17 cellular contexts compared by ENCODE assay signal in genomic region chr11:109241988-109242387, GRCh38.
DNase-seq lines count a peak whose midpoint lies in the region; ATAC-seq, FAIRE-seq and TF ChIP-seq lines count a peak whose summit lies in the region.
"Had no signal": no experiment of that assay in that cellular context is flagged by ENCODE, and none has a peak within 500 bp of the region (broad histone marks: within the 10 kb centered on the region; RNA-seq: fewer than 3 reads in every experiment).

No MANE protein-coding gene starts in this region.

- in situ Hi-C loops in IMR-90 (cut with MboI; ENCODE audit: low sequenced_read_pairs): no loop called here

- no peak overlapping the region for H4K5ac ChIP-seq in IMR-90 (ENCODE audit: low read depth, low read length)

- intact Hi-C loops in IMR-90 (cut with micrococcal nuclease): no loop called here

- H3K9ac ChIP-seq in IMR-90 (ENCODE audit: low read depth, low read length) (no peak overlapping the region), astrocyte (ENCODE audit: low read length) (no peak overlapping the region)

- TF ChIP-seq CTCF in IMR-90 (conservative IDR thresholded peaks at IDR 0.05; ENCODE audit: low read depth, low read length) (no peak), astrocyte (IDR thresholded peaks at IDR 0.05; ENCODE audit: insufficient read depth, low read depth, low read length) (no peak), foreskin keratinocyte (conservative IDR thresholded peaks at IDR 0.05) (no peak)

- no peak overlapping the region for H3K14ac ChIP-seq in IMR-90 (replicated peaks; ENCODE audit: low read depth, low read length)

- H3K27ac Mint-ChIP-seq in astrocyte (ENCODE audit: unreplicated experiment): no peak overlapping the region
- no peak overlapping the region for H3K27ac Mint-ChIP-seq in activated naive CD4-positive, alpha-beta T cell treated with anti-CD3 and anti-CD28 coated beads, Interleukin-2, amount 10 ng/mL, durations not matched to agents 7 days and 5 days

- H2AK9ac ChIP-seq in IMR-90 (replicated peaks; ENCODE audit: low read depth, low read length, poor library complexity): no peak overlapping the region

- H3K27me3 Mint-ChIP-seq in astrocyte (ENCODE audit: low read depth, unreplicated experiment): no peaks in the 10 kb centered on the region
- no peaks in the 10 kb centered on the region for H3K27me3 Mint-ChIP-seq in activated naive CD4-positive, alpha-beta T cell treated with anti-CD3 and anti-CD28 coated beads, Interleukin-2, amount 10 ng/mL, durations not matched to agents 7 days and 5 days

- H4K20me1 ChIP-seq in IMR-90 (ENCODE audit: insufficient read depth, low read length) (no peaks in the 10 kb centered on the region), astrocyte (ENCODE audit: insufficient read depth, low read length) (no peaks in the 10 kb centered on the region)

- no peaks in the 10 kb centered on the region for H3K79me1 ChIP-seq in IMR-90 (ENCODE audit: low read depth in 1 of 2, low read length in 2 of 2)

- no peak overlapping the region; the same call in 1 of the 2 replicates for H3K18ac ChIP-seq in IMR-90 (ENCODE audit: low read depth, low read length)

- no peak overlapping the region for H3K23ac ChIP-seq in IMR-90 (ENCODE audit: low read depth, low read length)

- H3K56ac ChIP-seq in IMR-90 (ENCODE audit: extremely low read depth, insufficient read depth, low read length): no peak overlapping the region

- DNase-seq in IMR-90: no peak
- no peak for DNase-seq in astrocyte (ENCODE audit: low read depth)
- DNase-seq in foreskin keratinocyte: peak; percentile 85 to 94
- DNase-seq in skeletal muscle cell (ENCODE audit: low read depth): peak; percentile 15
- no peak for DNase-seq in DMS53 (lab: John Stamatoyannopoulos, UW)
- no peak for DNase-seq in activated naive CD4-positive, alpha-beta T cell treated with anti-CD3 and anti-CD28 coated beads, Interleukin-2, amount 10 ng/mL, durations not matched to agents 7 days and 5 days
- no peak for DNase-seq in NCI-H2029 (lab: John Stamatoyannopoulos, UW)
- DNase-seq: C1 segment of cervical spinal cord, DMS 273 treated with DMSO at 0.1 percent for 48 hours, EL, H9, Kasumi-1, NCI-H146, NCI-H226, NCI-H774, SIG-M5 had no signal

- dilution Hi-C loops in IMR-90 (cut with HindIII; ENCODE audit: low sequenced_read_pairs, unreplicated experiment): no loop called here

- no peaks in the 10 kb centered on the region for H3K4me1 ChIP-seq in IMR-90 (ENCODE audit: control insufficient read depth, insufficient read depth, low read length)
- no peaks in the 10 kb centered on the region for H3K4me1 ChIP-seq in astrocyte (ENCODE audit: insufficient read depth, low read length)
- peaks cover 10% of the 10 kb centered on the region for H3K4me1 ChIP-seq in foreskin keratinocyte

- no peak overlapping the region for H2BK20ac ChIP-seq in IMR-90 (ENCODE audit: low read depth, low read length)

- no peak for FAIRE-seq in astrocyte (lab: Jason Lieb, UNC)
- FAIRE-seq: RCC 7860 had no signal

- no peak for TF ChIP-seq POLR2A in IMR-90 (IDR thresholded peaks at IDR 0.05; ENCODE audit: low read depth, low read length)

- CTCF ChIA-PET in IMR-90 (lab: Yijun Ruan, JAX): no interaction called here
- CTCF ChIA-PET in activated naive CD4-positive, alpha-beta T cell treated with anti-CD3 and anti-CD28 coated beads, Interleukin-2, amount 10 ng/mL, durations not matched to agents 7 days and 5 days (lab: Charles Lee): no interaction called here

- no peaks in the 10 kb centered on the region for H3K9me1 ChIP-seq in IMR-90 (ENCODE audit: insufficient read depth, low read length)

- H3K27ac ChIP-seq in IMR-90 (ENCODE audit: insufficient read depth, low read length): no peak overlapping the region
- no peak overlapping the region for H3K27ac ChIP-seq in astrocyte (ENCODE audit: low read depth, low read length)
- peak overlapping the region; percentile 39 for H3K27ac ChIP-seq in foreskin keratinocyte

- H2AK5ac ChIP-seq in IMR-90 (ENCODE audit: low read depth, low read length): no peak overlapping the region

- no peaks in the 10 kb centered on the region for H3K79me2 ChIP-seq in astrocyte (ENCODE audit: insufficient read depth, low read length)

- no peak for TF ChIP-seq RAD21 in IMR-90 (IDR thresholded peaks at IDR 0.05; ENCODE audit: low read length)

- H4K8ac ChIP-seq in IMR-90 (ENCODE audit: low read depth in 2 of 2, low read length in 2 of 2): no peak overlapping the region

- ATAC-seq in IMR-90 (ENCODE audit: low read depth) (peak; percentile 40), foreskin keratinocyte (peak; percentile 98)

- H3K4me2 ChIP-seq in IMR-90 (ENCODE audit: low read depth, low read length) (no peak overlapping the region), astrocyte (ENCODE audit: low read length) (no peak overlapping the region)

- peaks cover 5% of the 10 kb centered on the region for H3K4me1 Mint-ChIP-seq in astrocyte (ENCODE audit: low read depth, unreplicated experiment)
- H3K4me1 Mint-ChIP-seq in activated naive CD4-positive, alpha-beta T cell treated with anti-CD3 and anti-CD28 coated beads, Interleukin-2, amount 10 ng/mL, durations not matched to agents 7 days and 5 days: no peaks in the 10 kb centered on the region

- no peak overlapping the region for H2BK5ac ChIP-seq in IMR-90 (ENCODE audit: low read depth, low read length, poor library complexity, severe bottlenecking)

- no peaks in the 10 kb centered on the region for H3K9me3 ChIP-seq in IMR-90 (ENCODE audit: control insufficient read depth, insufficient read depth, low read length)
- no peaks in the 10 kb centered on the region for H3K9me3 ChIP-seq in astrocyte (ENCODE audit: insufficient read depth, low read depth, low read length)

- WGBS in IMR-90 (ENCODE audit: extremely low coverage in 2 of 2, insufficient read length in 1 of 2), 2 experiments: no CpG with 5 or more reads among the region's 2 CpGs

- H2AFZ ChIP-seq in IMR-90 (replicated peaks; ENCODE audit: low read length, poor library complexity) (no peak overlapping the region), astrocyte (ENCODE audit: low read depth, low read length) (peak overlapping the region; percentile 24)

- no peaks in the 10 kb centered on the region for H3K9me3 Mint-ChIP-seq in astrocyte (ENCODE audit: unreplicated experiment)
- peaks cover 3% of the 10 kb centered on the region for H3K9me3 Mint-ChIP-seq in activated naive CD4-positive, alpha-beta T cell treated with anti-CD3 and anti-CD28 coated beads, Interleukin-2, amount 10 ng/mL, durations not matched to agents 7 days and 5 days
- H3K9me3 Mint-ChIP-seq: H9 had no signal

- no peak overlapping the region for H3K4ac ChIP-seq in IMR-90 (ENCODE audit: low read depth, low read length)

- no peak overlapping the region for H4K91ac ChIP-seq in IMR-90 (ENCODE audit: insufficient read depth, low read depth, low read length)

- no peaks in the 10 kb centered on the region for H3K27me3 ChIP-seq in IMR-90 (ENCODE audit: control insufficient read depth, insufficient read depth, low read length)
- no peaks in the 10 kb centered on the region for H3K27me3 ChIP-seq in astrocyte (ENCODE audit: insufficient read depth, low read length)
- H3K27me3 ChIP-seq in foreskin keratinocyte: no peaks in the 10 kb centered on the region

- no peak overlapping the region for H2BK120ac ChIP-seq in IMR-90 (ENCODE audit: low read depth, low read length)

- no peaks in the 10 kb centered on the region for H3K36me3 Mint-ChIP-seq in astrocyte (ENCODE audit: low read depth, unreplicated experiment)
- H3K36me3 Mint-ChIP-seq in activated naive CD4-positive, alpha-beta T cell treated with anti-CD3 and anti-CD28 coated beads, Interleukin-2, amount 10 ng/mL, durations not matched to agents 7 days and 5 days: no peaks in the 10 kb centered on the region

- H3K36me3 ChIP-seq in IMR-90 (ENCODE audit: control insufficient read depth, insufficient read depth, low read length): no peaks in the 10 kb centered on the region
- H3K36me3 ChIP-seq in astrocyte (ENCODE audit: insufficient read depth, low read length): no peaks in the 10 kb centered on the region

- no peak overlapping the region for H3K4me3 Mint-ChIP-seq in astrocyte (ENCODE audit: unreplicated experiment)
- H3K4me3 Mint-ChIP-seq in activated naive CD4-positive, alpha-beta T cell treated with anti-CD3 and anti-CD28 coated beads, Interleukin-2, amount 10 ng/mL, durations not matched to agents 7 days and 5 days: no peak overlapping the region
- H3K4me3 Mint-ChIP-seq: H9 had no signal

- H2BK15ac ChIP-seq in IMR-90 (ENCODE audit: low read depth, low read length): no peak overlapping the region

- H3K4me3 ChIP-seq in IMR-90 (ENCODE audit: insufficient read depth, low read depth, low read length): no peak overlapping the region
- no peak overlapping the region for H3K4me3 ChIP-seq in astrocyte (ENCODE audit: insufficient read depth, low read depth, low read length)
- no peak overlapping the region for H3K4me3 ChIP-seq in skeletal muscle cell (ENCODE audit: low read depth, low read length)

- BruUV-seq in IMR-90 (replicated peaks; lab: Mats Ljungman, UMichigan): no TSS peak

- POLR2A ChIA-PET in IMR-90 (lab: Charles Lee; ENCODE audit: unreplicated experiment): no interaction called here

TF ChIP-seq in IMR-90, 13 proteins besides CTCF, POLR2A, EP300 and RAD21:
- TF ChIP-seq BHLHE40 (IDR thresholded peaks at IDR 0.05; ENCODE audit: low read depth, low read length) (no peak), NFE2L2 (IDR thresholded peaks at IDR 0.05; ENCODE audit: low read depth, low read length) (no peak)

Comparison
In these comparisons a context has a peak if more than half of its experiments do, and no peak if none do; other contexts are left out.
1. DNase-seq: peak in foreskin keratinocyte (2 of 2) and skeletal muscle cell (single experiment); none in IMR-90 (single experiment), astrocyte (single experiment), DMS53 (single experiment), activated naive CD4-positive, alpha-beta T cell treated with anti-CD3 and anti-CD28 coated beads, Interleukin-2, amount 10 ng/mL, durations not matched to agents 7 days and 5 days (single experiment) and NCI-H2029 (single experiment).